Comparison of ENCODE assay signal across 8 cellular contexts in the genomic region with DNA sequence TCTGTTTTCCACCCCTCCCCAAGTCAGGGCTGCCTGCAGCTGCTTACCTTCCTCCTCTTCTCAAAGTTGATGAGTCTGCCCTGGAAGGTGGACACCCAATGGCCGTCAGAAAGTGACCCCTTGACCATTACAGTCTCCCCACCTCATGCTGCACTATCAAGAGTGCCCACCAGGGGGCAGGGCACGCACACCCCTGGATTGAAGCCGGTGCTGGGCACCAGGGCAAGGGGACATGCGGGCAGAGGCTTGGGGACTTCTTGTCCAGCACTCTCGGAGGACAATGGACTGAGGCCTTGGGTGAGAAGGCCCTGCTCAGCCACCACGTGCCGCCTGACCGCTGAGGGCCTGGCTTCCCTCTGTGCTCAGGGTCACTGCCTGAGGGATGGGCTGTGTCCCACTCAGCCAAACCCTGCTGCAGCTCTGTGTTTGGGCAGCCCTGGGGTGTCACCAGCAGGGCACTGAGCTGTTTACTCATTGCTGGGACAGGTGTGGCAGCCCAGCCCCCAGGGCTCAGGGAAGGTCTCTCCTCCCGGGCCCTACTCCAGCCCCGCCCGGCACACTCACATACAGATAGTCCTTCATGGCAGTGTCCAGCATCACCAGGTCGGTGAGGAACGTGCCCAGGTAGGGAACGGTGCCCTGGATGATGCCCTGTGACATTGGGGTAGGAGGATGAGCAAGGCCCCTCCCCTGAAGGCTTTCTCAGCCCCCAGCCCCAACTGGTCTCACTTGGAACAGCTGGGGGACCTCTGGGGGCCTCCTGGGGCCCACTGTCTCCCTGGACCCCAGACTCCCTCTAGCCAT. TPM values are rescaled to one million over a fixed set of nuclear protein-coding genes. Genes with fewer than 3 reads are reported as not detected.
A peak's percentile ranks its signal among the peaks of the same experiment; 100 is the strongest.
DNase-seq lines count a peak whose midpoint lies in the region; ATAC-seq and TF ChIP-seq lines count a peak whose summit lies in the region.

No MANE protein-coding gene starts in this region.

- no peaks in the 10 kb centered on the region for H3K4me1 Mint-ChIP-seq in activated naive CD8-positive, alpha-beta T cell treated with anti-CD3 and anti-CD28 coated beads for 36 hours

- ATAC-seq in RWPE2 (ENCODE audit: low read depth) (peak; percentile 40; the same call in 2 of the 3 replicates), Right ventricle myocardium inferior (peak; percentile 58)

- no peaks in the 10 kb centered on the region for H3K27me3 Mint-ChIP-seq in activated naive CD8-positive, alpha-beta T cell treated with anti-CD3 and anti-CD28 coated beads for 36 hours

- TF ChIP-seq CTCF in RWPE2 (IDR thresholded peaks at IDR 0.05; ENCODE audit: poor library complexity, severe bottlenecking): peak; percentile 93

- no peak overlapping the region for H3K27ac ChIP-seq in RWPE2 (ENCODE audit: poor library complexity, severe bottlenecking)

- H3K27ac Mint-ChIP-seq in activated naive CD8-positive, alpha-beta T cell treated with anti-CD3 and anti-CD28 coated beads for 36 hours: no peak overlapping the region

- no peak overlapping the region for H3K4me3 ChIP-seq in RWPE2 (ENCODE audit: severe bottlenecking)

- H3K27me3 ChIP-seq in RWPE2 (ENCODE audit: insufficient read depth, poor library complexity, severe bottlenecking): no peaks in the 10 kb centered on the region

- intact Hi-C loops in Right ventricle myocardium inferior (cut with DNase I): loop anchor here (1.0 to 5.0 kb wide), 2 partner anchors 41 to 66 kb away; no protein-coding TSS in a partner anchor
- intact Hi-C loops in posterior cingulate gyrus (cut with DNase I): loop anchor here (1.0 to 5.0 kb wide), 2 partner anchors 41 to 56 kb away; no protein-coding TSS in a partner anchor

- peak; percentile 29 for DNase-seq in NCI-H82 (lab: John Stamatoyannopoulos, UW)
- DNase-seq in NCI-H82 treated with DMSO at 0.1 percent for 48 hours (lab: John Stamatoyannopoulos, UW; ENCODE audit: unreplicated experiment): no peak
- DNase-seq in RWPE2 (ENCODE audit: low spot score): peak; percentile 49
- DNase-seq in activated naive CD8-positive, alpha-beta T cell treated with anti-CD3 and anti-CD28 coated beads for 36 hours: peak; percentile 36
- DNase-seq in Right ventricle myocardium inferior (ENCODE audit: missing footprints): peak; percentile 87
- peak in 9 of 10 donors; percentile 53 to 96 (median 78) for DNase-seq in posterior cingulate gyrus
- DNase-seq in SIG-M5 treated with dmso at 0.1 percent for 504 hours (lab: John Stamatoyannopoulos, UW; ENCODE audit: unreplicated experiment): no peak
- no peak for DNase-seq in DMS114 treated with DMSO at 0.1 percent for 48 hours (lab: John Stamatoyannopoulos, UW; ENCODE audit: unreplicated experiment)

- peaks cover 54% of the 10 kb centered on the region for H3K36me3 ChIP-seq in RWPE2 (ENCODE audit: low read depth)

- no peaks in the 10 kb centered on the region for H3K4me1 ChIP-seq in RWPE2 (ENCODE audit: insufficient read depth, poor library complexity, severe bottlenecking)

- H3K36me3 Mint-ChIP-seq in activated naive CD8-positive, alpha-beta T cell treated with anti-CD3 and anti-CD28 coated beads for 36 hours: peaks cover 32% of the 10 kb centered on the region

- no peak overlapping the region for H3K4me3 Mint-ChIP-seq in activated naive CD8-positive, alpha-beta T cell treated with anti-CD3 and anti-CD28 coated beads for 36 hours

- H3K9me3 Mint-ChIP-seq in activated naive CD8-positive, alpha-beta T cell treated with anti-CD3 and anti-CD28 coated beads for 36 hours: no peaks in the 10 kb centered on the region

- H3K9me3 ChIP-seq in RWPE2 (ENCODE audit: severe bottlenecking): no peaks in the 10 kb centered on the region

RNA-seq across cellular contexts. Expression of a gene that starts 17.7 kb away (rescaled TPM):
- 10 to 100 TPM; 50.3 to 51.9 TPM for total RNA-seq in activated naive CD8-positive, alpha-beta T cell treated with anti-CD3 and anti-CD28 coated beads for 36 hours
- total RNA-seq in Right ventricle myocardium inferior: 33.7 TPM

RNA-seq across cellular contexts. Expression of a gene that starts 41.6 kb away (rescaled TPM):
- total RNA-seq in activated naive CD8-positive, alpha-beta T cell treated with anti-CD3 and anti-CD28 coated beads for 36 hours: 1 to 10 TPM; 2.3 to 2.8 TPM
- total RNA-seq in Right ventricle myocardium inferior: 7.7 TPM

Comparison
In these comparisons a context has a peak if more than half of its experiments do, and no peak if none do; other contexts are left out.
1. DNase-seq: peak in NCI-H82 (single experiment), RWPE2 (single experiment), activated naive CD8-positive, alpha-beta T cell treated with anti-CD3 and anti-CD28 coated beads for 36 hours (single experiment), Right ventricle myocardium inferior (single experiment) and posterior cingulate gyrus (9 of 10); none in NCI-H82 treated with DMSO at 0.1 percent for 48 hours (single experiment), SIG-M5 treated with dmso at 0.1 percent for 504 hours (single experiment) and DMS114 treated with DMSO at 0.1 percent for 48 hours (single experiment).